In genomic region chr1:159535907-159536306, GRCh38 we compare ENCODE assay signal across 37 cellular contexts. TPM values are rescaled to one million over a fixed set of nuclear protein-coding genes. Genes with fewer than 3 reads are reported as not detected.
"Had no signal": no experiment of that assay in that cellular context is flagged by ENCODE, and none has a peak within 500 bp of the region (broad histone marks: within the 10 kb centered on the region; RNA-seq: fewer than 3 reads in every experiment).

A gene with protein sequence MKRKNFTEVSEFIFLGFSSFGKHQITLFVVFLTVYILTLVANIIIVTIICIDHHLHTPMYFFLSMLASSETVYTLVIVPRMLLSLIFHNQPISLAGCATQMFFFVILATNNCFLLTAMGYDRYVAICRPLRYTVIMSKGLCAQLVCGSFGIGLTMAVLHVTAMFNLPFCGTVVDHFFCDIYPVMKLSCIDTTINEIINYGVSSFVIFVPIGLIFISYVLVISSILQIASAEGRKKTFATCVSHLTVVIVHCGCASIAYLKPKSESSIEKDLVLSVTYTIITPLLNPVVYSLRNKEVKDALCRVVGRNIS (minus strand): TSS chr1:159536007. CDS start chr1:159536007, 0 bp downstream.

- DNase-seq: activated effector memory CD4-positive, alpha-beta T cell treated with anti-CD3 and anti-CD28 coated beads, Interleukin-2, amount 50 U/mL, for 16 hours; activated effector memory CD4-positive, alpha-beta T cell treated with Interleukin-2 at 50 U/mL for 16 hours; activated gamma-delta T cell; activated gamma-delta T cell treated with Interleukin-2 at 50 U/mL for 16 hours; activated naive CD4-positive, alpha-beta T cell; activated naive CD4-positive, alpha-beta T cell treated with anti-CD3 and anti-CD28 coated beads for 36 hours; activated naive CD4-positive, alpha-beta T cell treated with anti-CD3 and anti-CD28 coated beads, Interleukin-2, amount 10 ng/mL, durations not matched to agents 7 days and 5 days; activated naive CD4-positive, alpha-beta T cell treated with anti-CD3 and anti-CD28 coated beads, Interleukin-2, amount 50 U/mL, for 16 hours; activated naive CD4-positive, alpha-beta T cell treated with Interleukin-2 at 50 U/mL for 16 hours; activated naive CD8-positive, alpha-beta T cell treated with anti-CD3 and anti-CD28 coated beads for 36 hours; activated naive CD8-positive, alpha-beta T cell treated with anti-CD3 and anti-CD28 coated beads, Interleukin-2, amount 10 ng/mL, durations not matched to agents 7 days and 5 days; activated naive CD8-positive, alpha-beta T cell treated with anti-CD3 and anti-CD28 coated beads, Interleukin-2, amount 50 U/mL, for 24 hours; activated T-cell treated with anti-CD3 and anti-CD28 coated beads, Interleukin-2, amount 50 U/mL, for 1 hour; activated T-cell treated with anti-CD3 and anti-CD28 coated beads, Interleukin-2, amount 50 U/mL, for 24 hours; activated T-cell treated with anti-CD3 and anti-CD28 coated beads, Interleukin-2, amount 50 U/mL, for 4 hours; activated T-cell treated with anti-CD3 and anti-CD28 coated beads, Interleukin-2, amount 50 U/mL, for 72 hours; adrenal gland; amniotic stem cell; amygdala; anterior cingulate cortex; aorta; body of pancreas; brain microvascular endothelial cell; caudate nucleus; central memory CD4-positive, alpha-beta T cell; cerebellar nuclear complex had no signal

- H3K27ac ChIP-seq: adrenal gland, ascending aorta, body of pancreas, brain microvascular endothelial cell, breast epithelium, cardiac muscle cell had no signal

- H3K4me1 ChIP-seq: adrenal gland, ascending aorta, body of pancreas, breast epithelium had no signal

- H3K4me3 ChIP-seq: adrenal gland, ascending aorta, body of pancreas, breast epithelium, cardiac muscle cell had no signal

- H3K27me3 ChIP-seq: adrenal gland, ascending aorta, body of pancreas, brain microvascular endothelial cell, breast epithelium, cardiac muscle cell had no signal

- H3K9me3 ChIP-seq: adrenal gland, breast epithelium had no signal

- H3K36me3 ChIP-seq: adrenal gland, ascending aorta, brain microvascular endothelial cell, breast epithelium, cardiac muscle cell had no signal

RNA-seq across cellular contexts. Expression of the gene that starts here (rescaled TPM):
- total RNA-seq: activated naive CD4-positive, alpha-beta T cell treated with anti-CD3 and anti-CD28 coated beads for 36 hours; activated naive CD4-positive, alpha-beta T cell treated with anti-CD3 and anti-CD28 coated beads, Interleukin-2, amount 50 U/mL, for 72 hours; activated naive CD8-positive, alpha-beta T cell treated with anti-CD3 and anti-CD28 coated beads for 36 hours; activated naive CD8-positive, alpha-beta T cell treated with anti-CD3 and anti-CD28 coated beads, Interleukin-2, amount 10 ng/mL, durations not matched to agents 7 days and 5 days; activated T-cell treated with anti-CD3 and anti-CD28 coated beads, Interleukin-2, amount 50 U/mL, for 4 hours; activated T-cell treated with anti-CD3 and anti-CD28 coated beads, Interleukin-2, amount 50 U/mL, for 72 hours; activated T-helper 1 cell treated with anti-CD3 and anti-CD28 coated beads, Interleukin-12 subunit alpha, Interleukin-12 subunit beta, Interleukin-2, Interleukin-4 antibody, amounts not matched to agents 30 ng/mL and 10 ng/mL and 1 ng/mL, durations not matched to agents 14 hours and 24 hours and 36 hours; activated T-helper 17 cell treated with anti-CD3 and anti-CD28 coated beads, Interleukin-2, amount 50 U/mL, for 72 hours; activated T-helper 2 cell treated with anti-CD3 and anti-CD28 coated beads, Interferon-gamma antibody, Interleukin-2, Interleukin-4, amounts not matched to agents 10 μg/mL and 5 μg/mL and 100 μg/mL, durations not matched to agents 14 hours and 24 hours and 36 hours; adrenal gland; aorta; ascending aorta; astrocyte; body of pancreas; breast epithelium; bronchial epithelial cell; cardiac muscle cell; cardiac septum; chondrocyte had no signal
